ENCODE assay signal across 1 cellular context in genomic region chr4:40594261-40595178, GRCh38.
TF ChIP-seq lines count a peak whose summit lies in the region.

No MANE protein-coding gene starts in this region.

TF ChIP-seq in A549, 52 proteins besides CTCF, POLR2A, EP300 and RAD21 (continued from another document):
- TF ChIP-seq, protein P1, sequence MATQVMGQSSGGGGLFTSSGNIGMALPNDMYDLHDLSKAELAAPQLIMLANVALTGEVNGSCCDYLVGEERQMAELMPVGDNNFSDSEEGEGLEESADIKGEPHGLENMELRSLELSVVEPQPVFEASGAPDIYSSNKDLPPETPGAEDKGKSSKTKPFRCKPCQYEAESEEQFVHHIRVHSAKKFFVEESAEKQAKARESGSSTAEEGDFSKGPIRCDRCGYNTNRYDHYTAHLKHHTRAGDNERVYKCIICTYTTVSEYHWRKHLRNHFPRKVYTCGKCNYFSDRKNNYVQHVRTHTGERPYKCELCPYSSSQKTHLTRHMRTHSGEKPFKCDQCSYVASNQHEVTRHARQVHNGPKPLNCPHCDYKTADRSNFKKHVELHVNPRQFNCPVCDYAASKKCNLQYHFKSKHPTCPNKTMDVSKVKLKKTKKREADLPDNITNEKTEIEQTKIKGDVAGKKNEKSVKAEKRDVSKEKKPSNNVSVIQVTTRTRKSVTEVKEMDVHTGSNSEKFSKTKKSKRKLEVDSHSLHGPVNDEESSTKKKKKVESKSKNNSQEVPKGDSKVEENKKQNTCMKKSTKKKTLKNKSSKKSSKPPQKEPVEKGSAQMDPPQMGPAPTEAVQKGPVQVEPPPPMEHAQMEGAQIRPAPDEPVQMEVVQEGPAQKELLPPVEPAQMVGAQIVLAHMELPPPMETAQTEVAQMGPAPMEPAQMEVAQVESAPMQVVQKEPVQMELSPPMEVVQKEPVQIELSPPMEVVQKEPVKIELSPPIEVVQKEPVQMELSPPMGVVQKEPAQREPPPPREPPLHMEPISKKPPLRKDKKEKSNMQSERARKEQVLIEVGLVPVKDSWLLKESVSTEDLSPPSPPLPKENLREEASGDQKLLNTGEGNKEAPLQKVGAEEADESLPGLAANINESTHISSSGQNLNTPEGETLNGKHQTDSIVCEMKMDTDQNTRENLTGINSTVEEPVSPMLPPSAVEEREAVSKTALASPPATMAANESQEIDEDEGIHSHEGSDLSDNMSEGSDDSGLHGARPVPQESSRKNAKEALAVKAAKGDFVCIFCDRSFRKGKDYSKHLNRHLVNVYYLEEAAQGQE (IDR thresholded peaks at IDR 0.05): no peak
- no peak for TF ChIP-seq JUN (IDR thresholded peaks at IDR 0.05)
- TF ChIP-seq HDAC2 (IDR thresholded peaks at IDR 0.05): no peak
- TF ChIP-seq NPAS2 (CRISPR knock-in tag; IDR thresholded peaks at IDR 0.05; ENCODE audit: borderline replicate concordance): no peak
- peak; percentile 45; the same call in 1 of the 2 replicates for TF ChIP-seq GATA3 (IDR thresholded peaks at IDR 0.05; ENCODE audit: borderline replicate concordance)
- TF ChIP-seq FOSL2 (IDR thresholded peaks at IDR 0.05): no peak
- peak; percentile 36; the same call in 1 of the 2 replicates for TF ChIP-seq FOSL2 (CRISPR knock-in tag; IDR thresholded peaks at IDR 0.05)
- TF ChIP-seq ZFP36 (IDR thresholded peaks at IDR 0.05; ENCODE audit: borderline replicate concordance, partially characterized antibody): peak; percentile 70
- no peak for TF ChIP-seq HEYL (CRISPR knock-in tag; IDR thresholded peaks at IDR 0.05)
- 0 out of 2 replicates have a peak, but pooled peaks have one; percentile 23 for TF ChIP-seq KDM1A (IDR thresholded peaks at IDR 0.05; ENCODE audit: low read depth)
- TF ChIP-seq ZSCAN20 (CRISPR knock-in tag; IDR thresholded peaks at IDR 0.05): no peak
- no peak for TF ChIP-seq RFX5 (IDR thresholded peaks at IDR 0.05)
- TF ChIP-seq RNF2 (IDR thresholded peaks at IDR 0.05; ENCODE audit: borderline replicate concordance, low read depth): no peak
- TF ChIP-seq TFCP2L1 (CRISPR knock-in tag; IDR thresholded peaks at IDR 0.05): no peak
- no peak for TF ChIP-seq USF2 (IDR thresholded peaks at IDR 0.05)
- no peak for TF ChIP-seq RARB (CRISPR knock-in tag; IDR thresholded peaks at IDR 0.05)
